ENCODE assay signal across 7 cellular contexts in the genomic region with DNA sequence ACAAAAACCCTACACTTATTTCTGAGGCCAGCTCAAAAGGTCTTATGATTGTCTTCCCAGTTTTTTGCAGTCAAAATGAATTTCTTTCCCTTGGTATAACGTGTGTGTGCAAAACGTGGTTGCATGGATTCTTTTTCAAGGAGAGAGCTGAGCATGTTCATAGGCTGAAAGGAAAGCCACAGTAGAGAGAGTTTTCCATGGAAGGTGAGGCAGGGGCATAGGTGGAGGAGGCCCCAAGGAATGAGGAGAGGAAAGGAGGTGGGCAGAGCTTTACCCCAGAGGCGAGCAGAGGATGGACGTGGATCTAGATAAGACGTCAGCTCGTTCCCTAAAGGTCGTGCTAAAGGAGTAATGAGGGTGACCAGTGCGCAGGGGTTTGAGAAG. TPM values are rescaled to one million over a fixed set of nuclear protein-coding genes. Genes with fewer than 3 reads are reported as not detected.
DNase-seq lines count a peak whose midpoint lies in the region; ATAC-seq and TF ChIP-seq lines count a peak whose summit lies in the region.

No MANE protein-coding gene starts in this region.

- peaks cover 44% of the 10 kb centered on the region for H3F3A ChIP-seq in GM23338 (replicated peaks; ENCODE audit: low read depth)
- peaks cover 30% of the 10 kb centered on the region for H3F3A ChIP-seq in SK-N-SH (replicated peaks; ENCODE audit: insufficient read depth)

- ATAC-seq in GM23338, result peak; percentile 12
- ATAC-seq in gastroesophageal sphincter, result no peak
- ATAC-seq in stimulated activated memory B cell treated with anti-CD40 and anti-IgM and Interleukin-4, amounts not matched to agents 10 μg/mL and 1 μg/mL and 100 μg/mL, for 72 hours, result peak; percentile 1
- no peak for ATAC-seq in HG03342 (IDR thresholded peaks at IDR 0.05; ENCODE audit: unreplicated experiment)
- no peak for ATAC-seq in GM21723 (IDR thresholded peaks at IDR 0.05; ENCODE audit: unreplicated experiment)

- H3K27ac ChIP-seq in GM23338 (ENCODE audit: low read depth) (peak overlapping the region; percentile 94), SK-N-SH (ENCODE audit: low read depth in 2 of 2, low read length in 1 of 2) (peak overlapping the region; percentile 76 to 88), gastroesophageal sphincter (peak overlapping the region; percentile 25 to 88 (median 80))

- H3K4me1 ChIP-seq in GM23338 (ENCODE audit: insufficient read depth), result peaks cover 38% of the 10 kb centered on the region
- peaks cover 25 to 26% of the 10 kb centered on the region in 2 experiments; a peak in 3 of 4 replicates for H3K4me1 ChIP-seq in SK-N-SH (ENCODE audit: control insufficient read depth in 1 of 2, insufficient read depth in 2 of 2, low read depth in 1 of 2, low read length in 1 of 2)
- peaks cover 6 to 41% (median 7%) of the 10 kb centered on the region in 3 donors for H3K4me1 ChIP-seq in gastroesophageal sphincter

- H3K4me3 ChIP-seq in GM23338, result peak overlapping the region; percentile 42
- H3K4me3 ChIP-seq in SK-N-SH (ENCODE audit: low read depth in 2 of 2, low read length in 1 of 2), result peak overlapping the region; percentile 52 to 98; a peak in 3 of 4 replicates
- peak overlapping the region; percentile 72 to 86 for H3K4me3 ChIP-seq in gastroesophageal sphincter

- H3K4me2 ChIP-seq in GM23338, result peak overlapping the region; percentile 64
- peak overlapping the region; percentile 83 for H3K4me2 ChIP-seq in SK-N-SH

- H3K4me3 Mint-ChIP-seq in GM23338, result peak overlapping the region; percentile 99
- peak overlapping the region; percentile 98 for H3K4me3 Mint-ChIP-seq in stimulated activated memory B cell treated with anti-CD40 and anti-IgM and Interleukin-4, amounts not matched to agents 10 μg/mL and 1 μg/mL and 100 μg/mL, for 72 hours

- H3K36me3 ChIP-seq in GM23338 (ENCODE audit: insufficient read depth) (peaks cover 33% of the 10 kb centered on the region), SK-N-SH (replicated peaks in 1 of 2; ENCODE audit: control insufficient read depth in 1 of 2, insufficient read depth in 2 of 2, low read length in 1 of 2) (peaks cover 30 to 37% of the 10 kb centered on the region in 2 experiments), gastroesophageal sphincter (peaks cover 0 to 28% of the 10 kb centered on the region in 2 donors)

- peaks cover 64% of the 10 kb centered on the region for H3K27me3 Mint-ChIP-seq in GM23338 (ENCODE audit: insufficient read depth, low read depth, poor library complexity)
- H3K27me3 Mint-ChIP-seq in stimulated activated memory B cell treated with anti-CD40 and anti-IgM and Interleukin-4, amounts not matched to agents 10 μg/mL and 1 μg/mL and 100 μg/mL, for 72 hours, result no peaks in the 10 kb centered on the region

- 33% methylated on average over 8 of the region's 8 CpGs for WGBS in SK-N-SH (ENCODE audit: low lambda C conversion rate)
- WGBS in gastroesophageal sphincter (ENCODE audit: low coverage in 1 of 2), 2 donors, result 5 to 23% methylated on average over 8 of the region's 8 CpGs

- H2AFZ ChIP-seq in GM23338, result no peak overlapping the region
- peak overlapping the region; percentile 77 for H2AFZ ChIP-seq in SK-N-SH (ENCODE audit: low read depth)

- peaks cover 5% of the 10 kb centered on the region; the same call in 2 of the 3 replicates for H3K9me3 Mint-ChIP-seq in GM23338
- H3K9me3 Mint-ChIP-seq in stimulated activated memory B cell treated with anti-CD40 and anti-IgM and Interleukin-4, amounts not matched to agents 10 μg/mL and 1 μg/mL and 100 μg/mL, for 72 hours, result no peaks in the 10 kb centered on the region

- no peaks in the 10 kb centered on the region for H3K27me3 ChIP-seq in GM23338 (ENCODE audit: insufficient read depth)
- no peaks in the 10 kb centered on the region for H3K27me3 ChIP-seq in SK-N-SH (ENCODE audit: insufficient read depth)
- H3K27me3 ChIP-seq in gastroesophageal sphincter, result no peaks in the 10 kb centered on the region

- H3K9ac ChIP-seq in SK-N-SH, result peak overlapping the region; percentile 66

- no peak for TF ChIP-seq RAD21 in SK-N-SH (IDR thresholded peaks at IDR 0.05; ENCODE audit: low read length)

- H3K36me3 Mint-ChIP-seq in GM23338 (ENCODE audit: low read depth), result peaks cover 45% of the 10 kb centered on the region
- H3K36me3 Mint-ChIP-seq in stimulated activated memory B cell treated with anti-CD40 and anti-IgM and Interleukin-4, amounts not matched to agents 10 μg/mL and 1 μg/mL and 100 μg/mL, for 72 hours, result peaks cover 38% of the 10 kb centered on the region

- H3K4me1 Mint-ChIP-seq in GM23338, result peaks cover 49% of the 10 kb centered on the region
- peaks cover 59% of the 10 kb centered on the region for H3K4me1 Mint-ChIP-seq in stimulated activated memory B cell treated with anti-CD40 and anti-IgM and Interleukin-4, amounts not matched to agents 10 μg/mL and 1 μg/mL and 100 μg/mL, for 72 hours

- H3K79me2 ChIP-seq in GM23338 (replicated peaks; ENCODE audit: insufficient read depth) (peaks cover 22% of the 10 kb centered on the region), SK-N-SH (ENCODE audit: insufficient read depth) (peaks cover 44% of the 10 kb centered on the region)

- H3K27ac Mint-ChIP-seq in GM23338, result peak overlapping the region; percentile 97
- H3K27ac Mint-ChIP-seq in stimulated activated memory B cell treated with anti-CD40 and anti-IgM and Interleukin-4, amounts not matched to agents 10 μg/mL and 1 μg/mL and 100 μg/mL, for 72 hours, result peak overlapping the region; percentile 91

- H3K9me3 ChIP-seq in SK-N-SH, result no peaks in the 10 kb centered on the region
- H3K9me3 ChIP-seq in gastroesophageal sphincter, result no peaks in the 10 kb centered on the region

- H3K9me2 ChIP-seq in GM23338 (ENCODE audit: insufficient read depth), result no peaks in the 10 kb centered on the region
- no peaks in the 10 kb centered on the region for H3K9me2 ChIP-seq in SK-N-SH

- TF ChIP-seq CTCF in GM23338 (conservative IDR thresholded peaks at IDR 0.05; ENCODE audit: low read depth in 2 of 2), result no peak
- no peak for TF ChIP-seq CTCF in SK-N-SH (IDR thresholded peaks at IDR 0.05)
- TF ChIP-seq CTCF in gastroesophageal sphincter (IDR thresholded peaks at IDR 0.05), result no peak

- TF ChIP-seq EP300 in SK-N-SH (IDR thresholded peaks at IDR 0.05; ENCODE audit: borderline replicate concordance in 1 of 2, low read depth in 1 of 2, low read length in 1 of 2) (no peak), gastroesophageal sphincter (IDR thresholded peaks at IDR 0.05) (no peak)

- CTCF ChIA-PET in SK-N-SH (lab: Yijun Ruan, JAX), result interaction anchor here (0.8 to 33.7 kb wide), 8 partner anchors 10 to 83 kb away, joined by 3 to 746 read pairs (median 5); no protein-coding TSS in a partner anchor

- POLR2A ChIA-PET in SK-N-SH (lab: Yijun Ruan, JAX), result interaction anchor here (0.9 to 2.1 kb wide), 18 partner anchors 10 to 146 kb away, joined by 3 to 25 read pairs (median 5); a partner anchor contains a TSS

- TF ChIP-seq POLR2A in gastroesophageal sphincter (IDR thresholded peaks at IDR 0.05) (no peak), erythroblast (IDR thresholded peaks at IDR 0.05; ENCODE audit: low read length) (no peak)

- DNase-seq in GM23338 (ENCODE audit: low spot score), result no peak
- DNase-seq in SK-N-SH, result no peak
- no peak for DNase-seq in erythroblast (lab: John Stamatoyannopoulos, UW)

- H4K20me1 ChIP-seq in GM23338 (replicated peaks; ENCODE audit: insufficient read depth) (peaks cover 25% of the 10 kb centered on the region), SK-N-SH (ENCODE audit: insufficient read depth) (peaks cover 38% of the 10 kb centered on the region)

TF ChIP-seq in GM23338, 12 proteins besides CTCF, POLR2A, EP300 and RAD21 (continues in another document):
- TF ChIP-seq EZH2phosphoT487 (IDR thresholded peaks at IDR 0.05; ENCODE audit: unreplicated experiment) (no peak), NANOG (IDR thresholded peaks at IDR 0.05; ENCODE audit: borderline replicate concordance) (no peak), POLR2AphosphoS5 (IDR thresholded peaks at IDR 0.05; ENCODE audit: low read depth) (no peak), JUNB (IDR thresholded peaks at IDR 0.05; ENCODE audit: unreplicated experiment) (no peak)

TF ChIP-seq in SK-N-SH, 30 proteins besides CTCF, POLR2A, EP300 and RAD21 (continues in another document):
- TF ChIP-seq, protein P1, sequence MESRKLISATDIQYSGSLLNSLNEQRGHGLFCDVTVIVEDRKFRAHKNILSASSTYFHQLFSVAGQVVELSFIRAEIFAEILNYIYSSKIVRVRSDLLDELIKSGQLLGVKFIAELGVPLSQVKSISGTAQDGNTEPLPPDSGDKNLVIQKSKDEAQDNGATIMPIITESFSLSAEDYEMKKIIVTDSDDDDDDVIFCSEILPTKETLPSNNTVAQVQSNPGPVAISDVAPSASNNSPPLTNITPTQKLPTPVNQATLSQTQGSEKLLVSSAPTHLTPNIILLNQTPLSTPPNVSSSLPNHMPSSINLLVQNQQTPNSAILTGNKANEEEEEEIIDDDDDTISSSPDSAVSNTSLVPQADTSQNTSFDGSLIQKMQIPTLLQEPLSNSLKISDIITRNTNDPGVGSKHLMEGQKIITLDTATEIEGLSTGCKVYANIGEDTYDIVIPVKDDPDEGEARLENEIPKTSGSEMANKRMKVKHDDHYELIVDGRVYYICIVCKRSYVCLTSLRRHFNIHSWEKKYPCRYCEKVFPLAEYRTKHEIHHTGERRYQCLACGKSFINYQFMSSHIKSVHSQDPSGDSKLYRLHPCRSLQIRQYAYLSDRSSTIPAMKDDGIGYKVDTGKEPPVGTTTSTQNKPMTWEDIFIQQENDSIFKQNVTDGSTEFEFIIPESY (IDR thresholded peaks at IDR 0.05; ENCODE audit: borderline replicate concordance, low read depth), result no peak
- TF ChIP-seq SIN3A (IDR thresholded peaks at IDR 0.05; ENCODE audit: borderline replicate concordance, low read depth, low read length), result 0 out of 2 replicates have a peak, but pooled peaks have one; percentile 23

RNA-seq across cellular contexts. Expression of a gene that starts 22.8 kb away (rescaled TPM):
- 1.6 and 3.2 TPM in 2 replicates for total RNA-seq in GM23338 (2014; rRNA removed; shearing (Covaris generic))
- polyA plus RNA-seq in GM23338 (2016; fragmentation: Nextera tagmentation; extraction: Ambion mirVana) (1.7 and 3.7 TPM in 2 replicates), SK-N-SH (2012; rRNA removed) (10.5 and 11.0 TPM in 2 replicates)
- 4.3 and 5.9 TPM in 2 replicates for polyA plus RNA-seq in SK-N-SH (2012; cell fraction: cytosol; rRNA removed)
- polyA plus RNA-seq in SK-N-SH (2012; cell fraction: nucleus; rRNA removed), result 10.6 and 16.4 TPM in 2 replicates
- 10 to 100 TPM in 3 of 4 donors, 1 to 10 TPM in 1; 6.5 to 15.5 (median 11.6) TPM for total RNA-seq in gastroesophageal sphincter

RNA-seq across cellular contexts. Expression of a gene that starts 53.8 kb away (rescaled TPM):
- 22.3 and 26.2 TPM in 2 replicates for total RNA-seq in GM23338 (2014; rRNA removed; shearing (Covaris generic))
- polyA plus RNA-seq in GM23338 (2016; fragmentation: Nextera tagmentation; extraction: Ambion mirVana) (5.2 and 5.3 TPM in 2 replicates), SK-N-SH (2012; rRNA removed) (1.2 and 1.3 TPM in 2 replicates)
- polyA plus RNA-seq in SK-N-SH (2012; cell fraction: cytosol; rRNA removed), result 0.60 and 0.71 TPM in 2 replicates
- polyA plus RNA-seq in SK-N-SH (2012; cell fraction: nucleus; rRNA removed), result 1.8 and 2.0 TPM in 2 replicates
- total RNA-seq in gastroesophageal sphincter, result 1 to 10 TPM in 3 of 4 donors, under 1 TPM in 1; 0.94 to 4.0 (median 2.3) TPM

RNA-seq across cellular contexts. Expression of a gene that starts 57.3 kb away (rescaled TPM):
- 812 and 871 TPM in 2 replicates for total RNA-seq in GM23338 (2014; rRNA removed; shearing (Covaris generic))
- 1,581 and 1,692 TPM in 2 replicates for polyA plus RNA-seq in GM23338 (2016; fragmentation: Nextera tagmentation; extraction: Ambion mirVana)
- 2,465 and 2,693 TPM in 2 replicates for polyA plus RNA-seq in SK-N-SH (2012; rRNA removed)
- polyA plus RNA-seq in SK-N-SH (2012; cell fraction: cytosol; rRNA removed), result 2,233 and 2,530 TPM in 2 replicates
- polyA plus RNA-seq in SK-N-SH (2012; cell fraction: nucleus; rRNA removed), result 1,335 and 1,473 TPM in 2 replicates
- 100 to 1,000 TPM; 697 to 982 (median 790) TPM for total RNA-seq in gastroesophageal sphincter

Comparison
In these comparisons a context has a peak if more than half of its experiments do, and no peak if none do; other contexts are left out.
1. ATAC-seq: peak in GM23338 (single experiment) and stimulated activated memory B cell treated with anti-CD40 and anti-IgM and Interleukin-4, amounts not matched to agents 10 μg/mL and 1 μg/mL and 100 μg/mL, for 72 hours (single experiment); none in gastroesophageal sphincter (single experiment), HG03342 (single experiment) and GM21723 (single experiment).
2. Peak in every context shown above with its lines, with median percentiles within 50 percentile points of each other: H3K27ac ChIP-seq and H3K4me3 ChIP-seq.